ENCODE assay signal across 8 cellular contexts in the genomic region with DNA sequence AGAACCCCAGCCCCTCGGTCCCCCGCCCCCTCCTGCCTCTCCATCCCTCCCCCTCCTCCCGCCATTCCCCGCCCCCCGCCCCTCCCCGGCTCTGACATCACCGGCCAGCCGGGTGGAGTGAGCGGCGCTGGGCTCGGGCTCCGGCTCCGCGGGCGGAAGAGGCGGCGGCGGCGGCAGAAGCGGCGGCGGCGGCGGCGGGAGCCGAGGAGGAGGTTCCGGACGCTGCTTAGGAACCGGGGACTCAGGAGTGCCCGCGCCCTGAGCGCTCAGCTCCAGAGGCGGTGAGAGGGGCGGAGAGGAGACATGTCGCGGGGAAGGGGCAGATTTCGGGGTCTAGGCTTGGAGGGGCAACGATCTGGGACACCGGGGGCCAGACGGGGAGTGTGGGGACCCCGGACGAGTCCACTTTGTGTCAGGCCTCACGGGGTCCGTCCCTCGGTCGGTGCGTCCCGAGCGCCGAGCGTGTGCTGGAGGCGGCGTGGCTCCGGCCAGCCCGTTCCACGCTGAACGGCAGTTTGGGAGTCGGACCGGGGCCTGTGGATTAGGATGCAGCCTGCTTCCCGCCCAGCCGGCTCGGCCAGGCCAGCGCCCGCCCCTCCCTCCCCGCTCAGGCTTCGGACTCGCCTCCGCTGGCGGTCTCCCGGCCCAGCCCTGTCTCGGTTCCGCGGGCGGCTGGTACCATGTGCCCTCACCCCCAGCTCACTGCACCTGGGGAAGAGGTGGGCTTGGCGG.
DNase-seq lines count a peak whose midpoint lies in the region; ATAC-seq and TF ChIP-seq lines count a peak whose summit lies in the region.

A gene with protein sequence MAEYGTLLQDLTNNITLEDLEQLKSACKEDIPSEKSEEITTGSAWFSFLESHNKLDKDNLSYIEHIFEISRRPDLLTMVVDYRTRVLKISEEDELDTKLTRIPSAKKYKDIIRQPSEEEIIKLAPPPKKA (plus strand): TSS at position 143 of the 732 bp plus-strand sequence. CDS start 6,161 bp downstream, outside the sequence.

- ATAC-seq in GM21515 (IDR thresholded peaks at IDR 0.05; ENCODE audit: unreplicated experiment): peak; percentile 41
- no peak for ATAC-seq in GM18870 (IDR thresholded peaks at IDR 0.05; ENCODE audit: unreplicated experiment)

- DNase-seq in DMS153 (lab: John Stamatoyannopoulos, UW) (peak; percentile 52), MV-4-11 (lab: John Stamatoyannopoulos, UW) (peak; percentile 16), T47D (ENCODE audit: low read depth in 1 of 2, low spot score in 1 of 2) (peak; percentile 85 to 92)

- TF ChIP-seq CTCF in VCaP (conservative IDR thresholded peaks at IDR 0.05): no peak

- H3K9me3 ChIP-seq in iPS-20b (ENCODE audit: insufficient read depth, low read depth, low read length): no peaks in the 10 kb centered on the region

- in situ Hi-C loops in T47D (cut with HindIII; ENCODE audit: low pct_unique_long_range_greater_than_20kb, low sequenced_read_pairs): no loop called here

- H3K36me3 ChIP-seq in iPS-20b (ENCODE audit: insufficient read depth, low read depth, low read length): peaks cover 20% of the 10 kb centered on the region

- H3K9ac ChIP-seq in iPS-20b (ENCODE audit: low read depth, low read length): peak within 1 kb of the TSS; percentile 87; the same call in 1 of the 2 replicates

- peak within 1 kb of the TSS; percentile 86 for H3K27ac ChIP-seq in VCaP
- no peak within 1 kb of the TSS for H3K27ac ChIP-seq in iPS-20b (ENCODE audit: low read length)
- H3K27ac ChIP-seq in skin epidermis: peak within 1 kb of the TSS; percentile 42 to 100 (median 94)

- H3K27me3 ChIP-seq in iPS-20b (ENCODE audit: insufficient read depth, low read length): no peaks in the 10 kb centered on the region

- peaks cover 41% of the 10 kb centered on the region for H3K4me1 ChIP-seq in iPS-20b (ENCODE audit: insufficient read depth, low read length)

- H3K4me3 ChIP-seq in iPS-20b (ENCODE audit: low read length) (peak within 1 kb of the TSS; percentile 88), skin epidermis (peak within 1 kb of the TSS; percentile 46 to 97 (median 92))

Comparison
In these comparisons a context has a peak if more than half of its experiments do, and no peak if none do; other contexts are left out.
1. DNase-seq: peak in every context shown above with its lines; median percentile 88 in T47D; 52 in DMS153; 16 in MV-4-11.